In genomic region chr1:92446546-92446945, GRCh38 we compare ENCODE assay signal across 1 cellular context.
TF ChIP-seq lines count a peak whose summit lies in the region.

No MANE protein-coding gene starts in this region.

TF ChIP-seq in K562, 482 proteins besides CTCF, POLR2A, EP300 and RAD21 (continued from another document and continues in another):
- TF ChIP-seq E4F1 (CRISPR knock-in tag; IDR thresholded peaks at IDR 0.05; ENCODE audit: borderline replicate concordance) = no peak
- TF ChIP-seq ELK3 (CRISPR knock-in tag; IDR thresholded peaks at IDR 0.05) = no peak
- TF ChIP-seq ZNF384 (IDR thresholded peaks at IDR 0.05; ENCODE audit: low read depth, low read length) = no peak
- TF ChIP-seq ATF6 (CRISPR knock-in tag; IDR thresholded peaks at IDR 0.05) = no peak
- TF ChIP-seq SMAD3 (CRISPR knock-in tag; conservative IDR thresholded peaks at IDR 0.05) = 0 out of 2 replicates have a peak, but pooled peaks have one; percentile 58
- TF ChIP-seq ETV1 (tag; conservative IDR thresholded peaks at IDR 0.05; ENCODE audit: low read depth) = no peak
- no peak for TF ChIP-seq E2F1 (CRISPR knock-in tag; IDR thresholded peaks at IDR 0.05)
- peak; percentile 53; the same call in 1 of the 2 replicates for TF ChIP-seq ZNF41 (CRISPR knock-in tag; conservative IDR thresholded peaks at IDR 0.05)
- TF ChIP-seq ZKSCAN8 (CRISPR knock-in tag; IDR thresholded peaks at IDR 0.05) = peak; percentile 54; the same call in 1 of the 2 replicates
- peak; percentile 38 for TF ChIP-seq MEIS2 (IDR thresholded peaks at IDR 0.05; ENCODE audit: partially characterized antibody)
- no peak for TF ChIP-seq ESRRB (CRISPR knock-in tag; IDR thresholded peaks at IDR 0.05; ENCODE audit: borderline replicate concordance)
- no peak for TF ChIP-seq THAP12 (CRISPR knock-in tag; IDR thresholded peaks at IDR 0.05)
- TF ChIP-seq MEF2D (tag; conservative IDR thresholded peaks at IDR 0.05; ENCODE audit: low read depth) = peak; percentile 41; the same call in 1 of the 2 replicates
- no peak for TF ChIP-seq HMG20B (CRISPR knock-in tag; IDR thresholded peaks at IDR 0.05)
- TF ChIP-seq FIP1L1 (IDR thresholded peaks at IDR 0.05; ENCODE audit: low read depth, low read length, poor library complexity, severe bottlenecking) = no peak
- no peak for TF ChIP-seq KLF13 (tag; IDR thresholded peaks at IDR 0.05; ENCODE audit: borderline replicate concordance, low read depth)
- TF ChIP-seq PHB2 (IDR thresholded peaks at IDR 0.05; ENCODE audit: low read depth) = peak; percentile 88
- no peak for TF ChIP-seq RERE (CRISPR knock-in tag; IDR thresholded peaks at IDR 0.05; ENCODE audit: borderline replicate concordance)
- 0 out of 2 replicates have a peak, but pooled peaks have one; percentile 34 for TF ChIP-seq DIDO1 (tag; IDR thresholded peaks at IDR 0.05; ENCODE audit: low read depth)
- TF ChIP-seq ZNF407 (IDR thresholded peaks at IDR 0.05; ENCODE audit: low read depth) = no peak
- no peak for TF ChIP-seq ZZZ3 (IDR thresholded peaks at IDR 0.05)
- peak; percentile 92 for TF ChIP-seq ZNF197 (CRISPR knock-in tag; IDR thresholded peaks at IDR 0.05; ENCODE audit: low read depth)
- no peak for TF ChIP-seq PBX2 (CRISPR knock-in tag; IDR thresholded peaks at IDR 0.05; ENCODE audit: low read depth)
- no peak for TF ChIP-seq PBX2 (tag; conservative IDR thresholded peaks at IDR 0.05; ENCODE audit: low read depth)
